Comparison of ENCODE assay signal across 8 cellular contexts in the genomic region with DNA sequence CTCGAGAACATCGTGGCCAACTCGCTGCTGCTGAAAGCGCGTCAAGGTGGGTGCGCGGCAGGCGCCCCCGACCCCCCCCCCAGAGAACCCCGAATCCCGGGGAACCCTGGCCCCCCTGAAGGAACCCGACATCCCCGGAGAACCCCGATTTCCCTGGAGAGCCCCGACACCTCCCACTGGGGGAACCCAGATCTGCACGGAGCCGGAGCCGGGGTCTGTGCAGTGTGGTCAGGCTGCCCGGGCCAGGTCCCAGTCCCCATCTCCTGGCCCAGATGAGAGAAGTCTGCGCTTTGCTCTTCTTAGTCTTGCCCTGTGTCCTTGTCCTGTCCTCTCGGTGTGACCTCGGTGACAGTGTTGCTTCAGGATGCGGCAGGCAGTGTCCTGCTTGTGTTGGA. TPM values are rescaled to one million over a fixed set of nuclear protein-coding genes. Genes with fewer than 3 reads are reported as not detected.
DNase-seq lines count a peak whose midpoint lies in the region; ATAC-seq, FAIRE-seq and TF ChIP-seq lines count a peak whose summit lies in the region.

No MANE protein-coding gene starts in this region.

- H3K27ac ChIP-seq in GM12878 (ENCODE audit: control insufficient read depth, insufficient read depth) (no peak overlapping the region), suprapubic skin (peak overlapping the region; percentile 92)

- intact Hi-C loops in GM12878 (cut with micrococcal nuclease; ENCODE audit: unreplicated experiment): loop anchor here (5.0 kb wide), 3 partner anchors 122 to 267 kb away; a partner anchor contains a TSS

- peaks cover 7% of the 10 kb centered on the region for H3K27me3 Mint-ChIP-seq in activated CD8-positive, alpha-beta memory T cell treated with anti-CD3 and anti-CD28 coated beads, Interleukin-2, amount 10 ng/mL, durations not matched to agents 7 days and 5 days

- peak overlapping the region; percentile 28 for H3K27ac Mint-ChIP-seq in activated CD8-positive, alpha-beta memory T cell treated with anti-CD3 and anti-CD28 coated beads, Interleukin-2, amount 10 ng/mL, durations not matched to agents 7 days and 5 days

- TF ChIP-seq RAD21 in GM12878 (IDR thresholded peaks at IDR 0.05; ENCODE audit: insufficient read depth, low read depth, low read length): no peak

- 2% methylated on average over 13 of the region's 23 CpGs for WGBS in GM12878 (ENCODE audit: insufficient coverage, insufficient replicate concordance, low lambda C conversion rate, missing lambda C conversion rate)
- 0% methylated on average over 4 of the region's 23 CpGs for WGBS in suprapubic skin

- RAD21 ChIA-PET in GM12878 (lab: Charles Lee; ENCODE audit: unreplicated experiment): interaction anchor here (0.7 to 4.5 kb wide), 9 partner anchors 10 to 495 kb away, joined by 3 to 35 read pairs (median 3); a partner anchor contains a TSS

- H3K4me2 ChIP-seq in GM12878 (ENCODE audit: control insufficient read depth, insufficient read depth): peak overlapping the region; percentile 55

- peak overlapping the region; percentile 78 for H3K4me3 Mint-ChIP-seq in activated CD8-positive, alpha-beta memory T cell treated with anti-CD3 and anti-CD28 coated beads, Interleukin-2, amount 10 ng/mL, durations not matched to agents 7 days and 5 days

- H2AFZ ChIP-seq in GM12878 (ENCODE audit: control insufficient read depth, low read depth, low read length): peak overlapping the region; percentile 67

- SMC1A ChIA-PET in GM12878 (lab: Charles Lee; ENCODE audit: uncharacterized antibody, unreplicated experiment): interaction anchor here (0.9 to 3.6 kb wide), 5 partner anchors 10 to 78 kb away, joined by 3 to 19 read pairs (median 4); no protein-coding TSS in a partner anchor

- H3K36me3 ChIP-seq in GM12878 (ENCODE audit: control insufficient read depth in 2 of 2, insufficient read depth in 2 of 2, low read length in 1 of 2): peaks cover 0 to 8% of the 10 kb centered on the region in 2 experiments; a peak in 1 of 4 replicates
- no peaks in the 10 kb centered on the region for H3K36me3 ChIP-seq in suprapubic skin

- ATAC-seq in activated CD8-positive, alpha-beta memory T cell treated with anti-CD3 and anti-CD28 coated beads, Interleukin-2, amount 10 ng/mL, durations not matched to agents 7 days and 5 days: no peak
- ATAC-seq in GM12878: no peak

- H3K4me1 Mint-ChIP-seq in activated CD8-positive, alpha-beta memory T cell treated with anti-CD3 and anti-CD28 coated beads, Interleukin-2, amount 10 ng/mL, durations not matched to agents 7 days and 5 days: peaks cover 35% of the 10 kb centered on the region

- H3K36me3 Mint-ChIP-seq in activated CD8-positive, alpha-beta memory T cell treated with anti-CD3 and anti-CD28 coated beads, Interleukin-2, amount 10 ng/mL, durations not matched to agents 7 days and 5 days: peaks cover 7% of the 10 kb centered on the region

- H4K20me1 ChIP-seq in GM12878 (ENCODE audit: control insufficient read depth, insufficient read depth): peaks cover 8% of the 10 kb centered on the region

- CTCF ChIA-PET in activated CD8-positive, alpha-beta memory T cell treated with anti-CD3 and anti-CD28 coated beads, Interleukin-2, amount 10 ng/mL, durations not matched to agents 7 days and 5 days (lab: Charles Lee): interaction anchor here (0.5 to 4.6 kb wide), 13 partner anchors 10 to 208 kb away, joined by 3 to 37 read pairs (median 5); a partner anchor contains a TSS
- CTCF ChIA-PET in GM12878 (lab: Yijun Ruan, JAX): interaction anchor here (1.1 to 3.4 kb wide), 7 partner anchors 11 to 744 kb away, joined by 3 to 28 read pairs (median 9); no protein-coding TSS in a partner anchor

- peak overlapping the region; percentile 69 for H3K4me3 ChIP-seq in GM12878
- peak overlapping the region; percentile 66 for H3K4me3 ChIP-seq in suprapubic skin

- no peak for DNase-seq in activated CD8-positive, alpha-beta memory T cell treated with anti-CD3 and anti-CD28 coated beads, Interleukin-2, amount 10 ng/mL, durations not matched to agents 7 days and 5 days
- DNase-seq in activated CD8-positive, alpha-beta memory T cell treated with anti-CD3 and anti-CD28 coated beads, Interleukin-2, amount 50 U/mL, for 4 hours: no peak
- DNase-seq in GM12878 (ENCODE audit: low read depth, low spot score): no peak
- DNase-seq in left kidney (ENCODE audit: low read depth, low spot score): peak; percentile 37
- DNase-seq in suprapubic skin (ENCODE audit: low spot score in 2 of 2): no peak
- DNase-seq in NCI-H1930 (lab: John Stamatoyannopoulos, UW): no peak
- no peak for DNase-seq in activated CD4-positive, alpha-beta T cell treated with anti-CD3 and anti-CD28 coated beads, Interleukin-2, amount 50 U/mL, for 48 hours
- no peak for DNase-seq in NCI-H1436 (lab: John Stamatoyannopoulos, UW)

- in situ Hi-C loops in GM12878 (cut with MboI): no loop called here

- TF ChIP-seq CTCF in GM12878 (IDR thresholded peaks at IDR 0.05 in 2 of 3, conservative IDR thresholded peaks at IDR 0.05 in 1 of 3; ENCODE audit: control insufficient read depth in 2 of 3, extremely low read depth in 1 of 3, insufficient read depth in 1 of 3, low read depth in 3 of 3, low read length in 3 of 3) (no peak), suprapubic skin (IDR thresholded peaks at IDR 0.05) (no peak)

- POLR2A ChIA-PET in GM12878 (lab: Charles Lee): interaction anchor here (0.5 to 3.1 kb wide), 6 partner anchors 16 to 546 kb away, joined by 3 to 22 read pairs (median 3); a partner anchor contains a TSS

- H3K4me1 ChIP-seq in GM12878 (ENCODE audit: control insufficient read depth, insufficient read depth, low read length) (peaks cover 9% of the 10 kb centered on the region), suprapubic skin (peaks cover 25% of the 10 kb centered on the region)

- TF ChIP-seq POLR2A in GM12878 (IDR thresholded peaks at IDR 0.05; ENCODE audit: low read depth, low read length): no peak
- no peak for TF ChIP-seq POLR2A in suprapubic skin (IDR thresholded peaks at IDR 0.05)

- H3K27me3 ChIP-seq in GM12878 (replicated peaks in 1 of 2; ENCODE audit: control insufficient read depth in 2 of 2, insufficient read depth in 2 of 2, low read length in 1 of 2): no peaks in the 10 kb centered on the region
- no peaks in the 10 kb centered on the region for H3K27me3 ChIP-seq in suprapubic skin

- H3K9ac ChIP-seq in GM12878 (ENCODE audit: control insufficient read depth, insufficient read depth, low read length): peak overlapping the region; percentile 30

- no TSS peak for BruUV-seq in GM12878 (replicated peaks; lab: Mats Ljungman, UMichigan)

- H3K9me3 Mint-ChIP-seq in activated CD8-positive, alpha-beta memory T cell treated with anti-CD3 and anti-CD28 coated beads, Interleukin-2, amount 10 ng/mL, durations not matched to agents 7 days and 5 days (ENCODE audit: low read depth): no peaks in the 10 kb centered on the region

- H3K9me3 ChIP-seq in GM12878 (replicated peaks; ENCODE audit: control insufficient read depth, insufficient read depth, low read length) (no peaks in the 10 kb centered on the region; the same call in 2 of the 3 replicates), suprapubic skin (no peaks in the 10 kb centered on the region)

- peaks cover 33% of the 10 kb centered on the region for H3K79me2 ChIP-seq in GM12878 (ENCODE audit: control insufficient read depth, insufficient read depth, low read length)

- TF ChIP-seq EP300 in GM12878 (IDR thresholded peaks at IDR 0.05; ENCODE audit: borderline replicate concordance in 1 of 2, control insufficient read depth in 1 of 2, low read depth in 2 of 2, low read length in 2 of 2) (no peak), suprapubic skin (IDR thresholded peaks at IDR 0.05) (no peak)

- FAIRE-seq in GM12878 (lab: Jason Lieb, UNC): no peak

RNA-seq across cellular contexts. Expression of a gene that starts 0.7 kb away (rescaled TPM):
- total RNA-seq in activated CD8-positive, alpha-beta memory T cell treated with anti-CD3 and anti-CD28 coated beads, Interleukin-2, amount 10 ng/mL, durations not matched to agents 7 days and 5 days: 1 to 10 TPM; 3.0 to 4.4 TPM
- total RNA-seq in GM12878 (2013; cell fraction: nucleolus; rRNA removed): 1.9 and 2.9 TPM in 2 replicates
- total RNA-seq in GM12878 (2014; rRNA removed): 2.3 and 2.5 TPM in 2 replicates
- 2.4 and 2.9 TPM in 2 replicates for total RNA-seq in GM12878 (2014; rRNA removed; fragmentation: Illumina TruSeq; extraction: Trizol)
- 3.0 and 3.6 TPM in 2 replicates for total RNA-seq in GM12878 (2021)
- polyA plus RNA-seq in GM12878 (2011; ENCODE audit: low read depth): 0.94 TPM
- 1.3 and 1.5 TPM in 2 replicates for polyA plus RNA-seq in GM12878 (2011; rRNA removed)
- polyA plus RNA-seq in GM12878 (2011; cell fraction: cytosol; rRNA removed): 0.70 and 1.1 TPM in 2 replicates
- polyA plus RNA-seq in GM12878 (2011; cell fraction: nucleus; rRNA removed): 0.72 and 1.1 TPM in 2 replicates
- polyA plus RNA-seq in GM12878 (2012): 2.6 and 2.7 TPM in 2 replicates
- 2.3 TPM in 2 replicates for polyA plus RNA-seq in GM12878 (2014; fragmentation: Illumina TruSeq; extraction: Trizol)
- polyA plus RNA-seq in GM12878 (2014; fragmentation: Nextera tagmentation; extraction: Ambion mirVana): 1 to 10 TPM; 1.1 to 1.6 TPM
- 2.9 and 3.0 TPM in 2 replicates for polyA plus RNA-seq in GM12878 (2014; rRNA removed)
- polyA plus RNA-seq in GM12878 (2016; fragmentation: Nextera tagmentation; extraction: Ambion mirVana): 1 to 10 TPM; 3.4 to 4.0 TPM
- 0.72 and 1.2 TPM in 2 replicates for polyA minus RNA-seq in GM12878 (2011; rRNA and poly(A)+ RNA removed)
- 0.83 and 1.1 TPM in 2 replicates for polyA minus RNA-seq in GM12878 (2011; cell fraction: cytosol; rRNA and poly(A)+ RNA removed)
- polyA minus RNA-seq in GM12878 (2011; cell fraction: nucleus; rRNA and poly(A)+ RNA removed): 0.36 and 1.1 TPM in 2 replicates
- 1 to 10 TPM; 3.3 to 8.0 (median 4.6) TPM for total RNA-seq in suprapubic skin

RNA-seq across cellular contexts. Expression of a gene that starts 0.9 kb away (rescaled TPM):
- 10 to 100 TPM; 47.9 to 81.0 TPM for total RNA-seq in activated CD8-positive, alpha-beta memory T cell treated with anti-CD3 and anti-CD28 coated beads, Interleukin-2, amount 10 ng/mL, durations not matched to agents 7 days and 5 days
- total RNA-seq in GM12878 (2013; cell fraction: nucleolus; rRNA removed): 30.0 and 34.7 TPM in 2 replicates
- 40.3 and 42.1 TPM in 2 replicates for total RNA-seq in GM12878 (2014; rRNA removed)
- 52.5 and 57.3 TPM in 2 replicates for total RNA-seq in GM12878 (2014; rRNA removed; fragmentation: Illumina TruSeq; extraction: Trizol)
- total RNA-seq in GM12878 (2021): 74.3 and 80.6 TPM in 2 replicates
- polyA plus RNA-seq in GM12878 (2011; ENCODE audit: low read depth): 26.2 TPM
- 17.2 and 18.8 TPM in 2 replicates for polyA plus RNA-seq in GM12878 (2011; rRNA removed)
- polyA plus RNA-seq in GM12878 (2011; cell fraction: cytosol; rRNA removed): 13.0 and 14.4 TPM in 2 replicates
- 20.7 and 30.4 TPM in 2 replicates for polyA plus RNA-seq in GM12878 (2011; cell fraction: nucleus; rRNA removed)
- polyA plus RNA-seq in GM12878 (2012): 33.0 and 35.7 TPM in 2 replicates
- 64.9 and 65.2 TPM in 2 replicates for polyA plus RNA-seq in GM12878 (2014; fragmentation: Illumina TruSeq; extraction: Trizol)
- polyA plus RNA-seq in GM12878 (2014; fragmentation: Nextera tagmentation; extraction: Ambion mirVana): 10 to 100 TPM; 13.8 to 24.7 TPM
- 31.6 and 36.4 TPM in 2 replicates for polyA plus RNA-seq in GM12878 (2014; rRNA removed)
- polyA plus RNA-seq in GM12878 (2016; fragmentation: Nextera tagmentation; extraction: Ambion mirVana): 10 to 100 TPM; 74.5 to 76.6 TPM
- polyA minus RNA-seq in GM12878 (2011; rRNA and poly(A)+ RNA removed): 14.1 and 15.1 TPM in 2 replicates
- polyA minus RNA-seq in GM12878 (2011; cell fraction: cytosol; rRNA and poly(A)+ RNA removed): 15.6 and 17.3 TPM in 2 replicates
- 6.8 and 11.3 TPM in 2 replicates for polyA minus RNA-seq in GM12878 (2011; cell fraction: nucleus; rRNA and poly(A)+ RNA removed)
- 10 to 100 TPM; 23.4 to 30.8 (median 27.1) TPM for total RNA-seq in suprapubic skin
